20 cellular contexts compared by ENCODE assay signal in genomic region chr22:49258107-49259010, GRCh38.
"Had no signal": no experiment of that assay in that cellular context is flagged by ENCODE, and none has a peak within 500 bp of the region (broad histone marks: within the 10 kb centered on the region; RNA-seq: fewer than 3 reads in every experiment).

No MANE protein-coding gene starts in this region.

- H3K4me1 Mint-ChIP-seq: naive B cell had no signal

- H3K4me3 ChIP-seq: left lung, mucosa of descending colon, transverse colon had no signal

- H3K4me1 ChIP-seq: left lung, transverse colon had no signal

- H3K9me3 ChIP-seq: left lung, mucosa of descending colon, neutrophil, transverse colon had no signal

- H3K27ac ChIP-seq: left lung, neutrophil, transverse colon had no signal

- DNase-seq: activated CD4-positive, alpha-beta T cell treated with anti-CD3 and anti-CD28 coated beads for 1 hour; activated CD8-positive, alpha-beta memory T cell treated with anti-CD3 and anti-CD28 coated beads for 24 hours; activated CD8-positive, alpha-beta memory T cell treated with anti-CD3 and anti-CD28 coated beads, Interleukin-2, amount 50 U/mL, for 48 hours; activated gamma-delta T cell; activated T-cell treated with anti-CD3 and anti-CD28 coated beads, Interleukin-2, amount 50 U/mL, for 48 hours; amniotic stem cell; caudate nucleus; cortex of kidney; kidney; left lung; mucosa of descending colon; naive B cell; stimulated activated CD4-positive, alpha-beta T cell treated with anti-CD3 and anti-CD28 coated beads, Interleukin-2, amount 100 ng/mL, for 24 hours; stimulated activated naive CD4-positive, alpha-beta T cell treated with Interleukin-2 at 50 U/mL for 16 hours; substantia nigra; transverse colon had no signal

- H3K4me3 Mint-ChIP-seq: activated naive CD8-positive, alpha-beta T cell had no signal

- FAIRE-seq: frontal cortex, kidney had no signal

- H3K27me3 ChIP-seq: neutrophil, transverse colon had no signal

- ATAC-seq: left lung, mucosa of descending colon had no signal

- H3K27ac Mint-ChIP-seq: activated naive CD8-positive, alpha-beta T cell; naive B cell; progenitor cell of endocrine pancreas had no signal

- H3K36me3 ChIP-seq: left lung, neutrophil, transverse colon had no signal

- H3K36me3 Mint-ChIP-seq: activated naive CD8-positive, alpha-beta T cell; naive B cell had no signal
